ENCODE assay signal across 23 cellular contexts in the genomic region with DNA sequence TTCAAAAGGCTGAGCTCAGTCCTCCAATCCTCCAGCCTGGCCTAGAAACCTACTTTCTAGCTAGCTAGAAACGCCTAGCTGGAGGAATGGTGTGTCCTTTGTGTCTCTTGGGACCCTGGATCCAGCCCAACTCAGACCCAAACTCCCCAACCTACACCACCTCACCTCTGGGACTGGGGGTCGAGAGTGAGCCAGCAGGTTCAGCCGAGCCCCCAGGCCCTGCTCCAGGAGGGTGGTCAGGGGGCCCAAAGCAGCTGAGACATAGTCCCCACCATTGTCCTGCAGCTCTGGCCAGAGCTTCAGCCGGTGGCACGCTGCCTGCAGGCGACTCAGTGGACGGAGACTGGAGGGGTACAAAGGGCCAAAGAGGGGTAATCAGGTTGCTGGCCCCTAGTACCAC. TPM values are rescaled to one million over a fixed set of nuclear protein-coding genes. Genes with fewer than 3 reads are reported as not detected.
DNase-seq lines count a peak whose midpoint lies in the region; ATAC-seq and TF ChIP-seq lines count a peak whose summit lies in the region.
"Had no signal": no experiment of that assay in that cellular context is flagged by ENCODE, and none has a peak within 500 bp of the region (broad histone marks: within the 10 kb centered on the region; RNA-seq: fewer than 3 reads in every experiment).

No MANE protein-coding gene starts in this region.

- peaks cover 0 to 94% (median 0%) of the 10 kb centered on the region in 3 donors for H3K36me3 ChIP-seq in Peyer's patch
- H3K36me3 ChIP-seq in osteoblast (ENCODE audit: insufficient read depth, low read length), result peaks cover 91% of the 10 kb centered on the region

- H3K27ac ChIP-seq in Peyer's patch, result no peak overlapping the region
- no peak overlapping the region for H3K27ac ChIP-seq in osteoblast (ENCODE audit: low read depth, low read length)
- H3K27ac ChIP-seq: esophagus squamous epithelium, foreskin keratinocyte, upper lobe of left lung had no signal

- DNase-seq in activated CD4-positive, alpha-beta T cell treated with anti-CD3 and anti-CD28 coated beads for 48 hours, result peak; percentile 1
- DNase-seq in activated CD4-positive, alpha-beta T cell treated with anti-CD3 and anti-CD28 coated beads, Interleukin-2, amount 10 ng/mL, durations not matched to agents 24 days and 14 days, result no peak
- DNase-seq in D341Med (ENCODE audit: low spot score), result peak; percentile 15
- peak in 2 of 3 donors; percentile 34 to 36 for DNase-seq in Peyer's patch
- peak; percentile 27 for DNase-seq in osteoblast (ENCODE audit: insufficient read length, low spot score, missing footprints)
- DNase-seq in amniotic stem cell (lab: John Stamatoyannopoulos, UW), result no peak
- no peak for DNase-seq in DMS53 (lab: John Stamatoyannopoulos, UW)
- DNase-seq: activated CD4-positive, alpha-beta T cell treated with anti-CD3 and anti-CD28 coated beads for 1 hour; activated T-cell treated with anti-CD3 and anti-CD28 coated beads, Interleukin-2, amount 50 U/mL, for 4 hours; dermis blood vessel endothelial cell; esophagus squamous epithelium; foreskin keratinocyte; naive thymus-derived CD4-positive, alpha-beta T cell; NCI-H1105 treated with DMSO at 0.1 percent for 48 hours; NCI-H2029 treated with DMSO at 0.1 percent for 48 hours; NCI-H526 treated with DMSO at 0.1 percent for 48 hours; NK-92 treated with Interleukin-12 subunit alpha and Interleukin-12 subunit beta, amount 100 ng/mL, for 24 hours; stimulated activated naive CD4-positive, alpha-beta T cell had no signal

- H3K9me3 Mint-ChIP-seq in activated CD4-positive, alpha-beta T cell treated with anti-CD3 and anti-CD28 coated beads, Interleukin-2, amount 10 ng/mL, durations not matched to agents 24 days and 14 days, result no peaks in the 10 kb centered on the region
- H3K9me3 Mint-ChIP-seq: activated T-cell treated with anti-CD3 and anti-CD28 coated beads, Interleukin-2, amount 50 U/mL, for 4 hours; central memory CD8-positive, alpha-beta T cell had no signal

- H3K4me1 ChIP-seq in Peyer's patch, result peaks cover 0 to 8% (median 4%) of the 10 kb centered on the region in 4 donors
- H3K4me1 ChIP-seq in osteoblast (ENCODE audit: insufficient read depth, low read length), result peaks cover 9% of the 10 kb centered on the region

- H4K20me1 ChIP-seq in osteoblast (ENCODE audit: insufficient read depth, low read length), result peaks cover 11% of the 10 kb centered on the region

- H3K79me2 ChIP-seq in osteoblast (ENCODE audit: insufficient read depth, low read length), result peaks cover 17% of the 10 kb centered on the region

- H3K27me3 ChIP-seq in Peyer's patch, result no peaks in the 10 kb centered on the region
- no peaks in the 10 kb centered on the region for H3K27me3 ChIP-seq in osteoblast (ENCODE audit: insufficient read depth, low read length)
- H3K27me3 ChIP-seq: esophagus squamous epithelium, foreskin keratinocyte, upper lobe of left lung had no signal

- peaks cover 10% of the 10 kb centered on the region for H3K4me1 Mint-ChIP-seq in activated CD4-positive, alpha-beta T cell treated with anti-CD3 and anti-CD28 coated beads, Interleukin-2, amount 10 ng/mL, durations not matched to agents 24 days and 14 days

- ATAC-seq in HG03280 (IDR thresholded peaks at IDR 0.05; ENCODE audit: unreplicated experiment), result no peak
- ATAC-seq: foreskin keratinocyte had no signal

- H3K4me3 ChIP-seq in Peyer's patch (no peak overlapping the region), osteoblast (ENCODE audit: insufficient read depth, low read length) (no peak overlapping the region)
- H3K4me3 ChIP-seq: esophagus squamous epithelium, skin epidermis, upper lobe of left lung had no signal

- no peak for TF ChIP-seq POLR2A in Peyer's patch (IDR thresholded peaks at IDR 0.05)

- no peak overlapping the region for H3K27ac Mint-ChIP-seq in activated CD4-positive, alpha-beta T cell treated with anti-CD3 and anti-CD28 coated beads, Interleukin-2, amount 10 ng/mL, durations not matched to agents 24 days and 14 days

- H3K4me3 Mint-ChIP-seq in activated CD4-positive, alpha-beta T cell treated with anti-CD3 and anti-CD28 coated beads, Interleukin-2, amount 10 ng/mL, durations not matched to agents 24 days and 14 days, result no peak overlapping the region
- H3K4me3 Mint-ChIP-seq: activated T-cell treated with anti-CD3 and anti-CD28 coated beads, Interleukin-2, amount 50 U/mL, for 4 hours; central memory CD8-positive, alpha-beta T cell; naive thymus-derived CD4-positive, alpha-beta T cell had no signal

- no peaks in the 10 kb centered on the region for H3K27me3 Mint-ChIP-seq in activated CD4-positive, alpha-beta T cell treated with anti-CD3 and anti-CD28 coated beads, Interleukin-2, amount 10 ng/mL, durations not matched to agents 24 days and 14 days
- H3K27me3 Mint-ChIP-seq: central memory CD8-positive, alpha-beta T cell; naive thymus-derived CD4-positive, alpha-beta T cell had no signal

- no peak overlapping the region for H3K4me2 ChIP-seq in osteoblast (ENCODE audit: insufficient read depth, low read length)

- intact Hi-C loops in activated CD4-positive, alpha-beta T cell treated with anti-CD3 and anti-CD28 coated beads, Interleukin-2, amount 10 ng/mL, durations not matched to agents 24 days and 14 days (cut with micrococcal nuclease), result loop anchor here (2.0 kb wide), 3 partner anchors 53 to 181 kb away; no protein-coding TSS in a partner anchor

- TF ChIP-seq CTCF in Peyer's patch (IDR thresholded peaks at IDR 0.05) (no peak), osteoblast (IDR thresholded peaks at IDR 0.05; ENCODE audit: extremely low read depth, low read depth, low read length) (no peak)

- H3K36me3 Mint-ChIP-seq in activated CD4-positive, alpha-beta T cell treated with anti-CD3 and anti-CD28 coated beads, Interleukin-2, amount 10 ng/mL, durations not matched to agents 24 days and 14 days (ENCODE audit: low read depth), result peaks cover 79% of the 10 kb centered on the region

- H3K9me3 ChIP-seq in Peyer's patch (no peaks in the 10 kb centered on the region), osteoblast (ENCODE audit: low read depth, low read length) (no peaks in the 10 kb centered on the region)
- H3K9me3 ChIP-seq: esophagus squamous epithelium, upper lobe of left lung had no signal

- no peak overlapping the region for H2AFZ ChIP-seq in osteoblast (ENCODE audit: low read length)

RNA-seq across cellular contexts. Expression of a gene that starts 6.2 kb away (rescaled TPM):
- total RNA-seq in activated CD4-positive, alpha-beta T cell treated with anti-CD3 and anti-CD28 coated beads, Interleukin-2, amount 10 ng/mL, durations not matched to agents 24 days and 14 days, result 86.7 and 86.8 TPM in 2 replicates
- 10 to 100 TPM; 14.5 to 26.4 (median 18.4) TPM for total RNA-seq in Peyer's patch
- 18.6 and 23.5 TPM in 2 replicates for total RNA-seq in osteoblast

RNA-seq across cellular contexts. Expression of a gene that starts 20.1 kb away (rescaled TPM):
- 3.2 and 4.1 TPM in 2 replicates for total RNA-seq in activated CD4-positive, alpha-beta T cell treated with anti-CD3 and anti-CD28 coated beads, Interleukin-2, amount 10 ng/mL, durations not matched to agents 24 days and 14 days
- total RNA-seq in Peyer's patch (100 to 1,000 TPM in 3 of 4 donors, 10 to 100 TPM in 1; 12.4 to 424 (median 260) TPM), osteoblast (0.72 and 0.88 TPM in 2 replicates)

RNA-seq across cellular contexts. Expression of a gene that starts 56.5 kb away (rescaled TPM):
- 0.65 and 1.1 TPM in 2 replicates for total RNA-seq in activated CD4-positive, alpha-beta T cell treated with anti-CD3 and anti-CD28 coated beads, Interleukin-2, amount 10 ng/mL, durations not matched to agents 24 days and 14 days
- total RNA-seq in Peyer's patch (not detected), osteoblast (0.59 TPM in 1 of 2 replicates, not detected in the other)
- total RNA-seq: omental fat pad had no signal

Comparison
In these comparisons a context has a peak if more than half of its experiments do, and no peak if none do; other contexts are left out.
1. DNase-seq: peak in activated CD4-positive, alpha-beta T cell treated with anti-CD3 and anti-CD28 coated beads for 48 hours (single experiment), D341Med (single experiment), Peyer's patch (2 of 3) and osteoblast (single experiment); none in activated CD4-positive, alpha-beta T cell treated with anti-CD3 and anti-CD28 coated beads, Interleukin-2, amount 10 ng/mL, durations not matched to agents 24 days and 14 days (single experiment), amniotic stem cell (single experiment) and DMS53 (single experiment).